In the genomic region with DNA sequence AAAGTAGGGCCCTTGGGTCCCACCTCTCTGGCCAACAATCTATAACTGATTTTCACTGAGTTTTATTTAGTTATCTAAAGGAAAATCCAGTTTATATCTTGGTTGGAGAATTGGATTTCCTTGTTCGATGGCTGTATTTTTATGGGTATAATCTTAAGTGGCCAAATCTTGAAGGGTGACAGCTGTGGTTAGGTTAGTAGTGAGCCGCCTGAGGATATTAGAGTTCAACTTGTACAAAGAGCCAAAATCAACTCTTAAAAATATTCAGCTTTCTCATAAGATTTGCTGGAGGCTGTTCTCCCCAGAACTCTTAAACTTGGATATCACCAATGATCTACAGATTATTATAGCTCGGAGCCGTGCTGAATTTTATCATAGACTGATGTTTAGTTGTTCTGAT, we compare ENCODE assay signal across 1 cellular context.
TF ChIP-seq lines count a peak whose summit lies in the region.

No MANE protein-coding gene starts in this region.

TF ChIP-seq in GM23338, 12 proteins besides CTCF, POLR2A, EP300 and RAD21 (continued from another document):
- TF ChIP-seq, protein P1, sequence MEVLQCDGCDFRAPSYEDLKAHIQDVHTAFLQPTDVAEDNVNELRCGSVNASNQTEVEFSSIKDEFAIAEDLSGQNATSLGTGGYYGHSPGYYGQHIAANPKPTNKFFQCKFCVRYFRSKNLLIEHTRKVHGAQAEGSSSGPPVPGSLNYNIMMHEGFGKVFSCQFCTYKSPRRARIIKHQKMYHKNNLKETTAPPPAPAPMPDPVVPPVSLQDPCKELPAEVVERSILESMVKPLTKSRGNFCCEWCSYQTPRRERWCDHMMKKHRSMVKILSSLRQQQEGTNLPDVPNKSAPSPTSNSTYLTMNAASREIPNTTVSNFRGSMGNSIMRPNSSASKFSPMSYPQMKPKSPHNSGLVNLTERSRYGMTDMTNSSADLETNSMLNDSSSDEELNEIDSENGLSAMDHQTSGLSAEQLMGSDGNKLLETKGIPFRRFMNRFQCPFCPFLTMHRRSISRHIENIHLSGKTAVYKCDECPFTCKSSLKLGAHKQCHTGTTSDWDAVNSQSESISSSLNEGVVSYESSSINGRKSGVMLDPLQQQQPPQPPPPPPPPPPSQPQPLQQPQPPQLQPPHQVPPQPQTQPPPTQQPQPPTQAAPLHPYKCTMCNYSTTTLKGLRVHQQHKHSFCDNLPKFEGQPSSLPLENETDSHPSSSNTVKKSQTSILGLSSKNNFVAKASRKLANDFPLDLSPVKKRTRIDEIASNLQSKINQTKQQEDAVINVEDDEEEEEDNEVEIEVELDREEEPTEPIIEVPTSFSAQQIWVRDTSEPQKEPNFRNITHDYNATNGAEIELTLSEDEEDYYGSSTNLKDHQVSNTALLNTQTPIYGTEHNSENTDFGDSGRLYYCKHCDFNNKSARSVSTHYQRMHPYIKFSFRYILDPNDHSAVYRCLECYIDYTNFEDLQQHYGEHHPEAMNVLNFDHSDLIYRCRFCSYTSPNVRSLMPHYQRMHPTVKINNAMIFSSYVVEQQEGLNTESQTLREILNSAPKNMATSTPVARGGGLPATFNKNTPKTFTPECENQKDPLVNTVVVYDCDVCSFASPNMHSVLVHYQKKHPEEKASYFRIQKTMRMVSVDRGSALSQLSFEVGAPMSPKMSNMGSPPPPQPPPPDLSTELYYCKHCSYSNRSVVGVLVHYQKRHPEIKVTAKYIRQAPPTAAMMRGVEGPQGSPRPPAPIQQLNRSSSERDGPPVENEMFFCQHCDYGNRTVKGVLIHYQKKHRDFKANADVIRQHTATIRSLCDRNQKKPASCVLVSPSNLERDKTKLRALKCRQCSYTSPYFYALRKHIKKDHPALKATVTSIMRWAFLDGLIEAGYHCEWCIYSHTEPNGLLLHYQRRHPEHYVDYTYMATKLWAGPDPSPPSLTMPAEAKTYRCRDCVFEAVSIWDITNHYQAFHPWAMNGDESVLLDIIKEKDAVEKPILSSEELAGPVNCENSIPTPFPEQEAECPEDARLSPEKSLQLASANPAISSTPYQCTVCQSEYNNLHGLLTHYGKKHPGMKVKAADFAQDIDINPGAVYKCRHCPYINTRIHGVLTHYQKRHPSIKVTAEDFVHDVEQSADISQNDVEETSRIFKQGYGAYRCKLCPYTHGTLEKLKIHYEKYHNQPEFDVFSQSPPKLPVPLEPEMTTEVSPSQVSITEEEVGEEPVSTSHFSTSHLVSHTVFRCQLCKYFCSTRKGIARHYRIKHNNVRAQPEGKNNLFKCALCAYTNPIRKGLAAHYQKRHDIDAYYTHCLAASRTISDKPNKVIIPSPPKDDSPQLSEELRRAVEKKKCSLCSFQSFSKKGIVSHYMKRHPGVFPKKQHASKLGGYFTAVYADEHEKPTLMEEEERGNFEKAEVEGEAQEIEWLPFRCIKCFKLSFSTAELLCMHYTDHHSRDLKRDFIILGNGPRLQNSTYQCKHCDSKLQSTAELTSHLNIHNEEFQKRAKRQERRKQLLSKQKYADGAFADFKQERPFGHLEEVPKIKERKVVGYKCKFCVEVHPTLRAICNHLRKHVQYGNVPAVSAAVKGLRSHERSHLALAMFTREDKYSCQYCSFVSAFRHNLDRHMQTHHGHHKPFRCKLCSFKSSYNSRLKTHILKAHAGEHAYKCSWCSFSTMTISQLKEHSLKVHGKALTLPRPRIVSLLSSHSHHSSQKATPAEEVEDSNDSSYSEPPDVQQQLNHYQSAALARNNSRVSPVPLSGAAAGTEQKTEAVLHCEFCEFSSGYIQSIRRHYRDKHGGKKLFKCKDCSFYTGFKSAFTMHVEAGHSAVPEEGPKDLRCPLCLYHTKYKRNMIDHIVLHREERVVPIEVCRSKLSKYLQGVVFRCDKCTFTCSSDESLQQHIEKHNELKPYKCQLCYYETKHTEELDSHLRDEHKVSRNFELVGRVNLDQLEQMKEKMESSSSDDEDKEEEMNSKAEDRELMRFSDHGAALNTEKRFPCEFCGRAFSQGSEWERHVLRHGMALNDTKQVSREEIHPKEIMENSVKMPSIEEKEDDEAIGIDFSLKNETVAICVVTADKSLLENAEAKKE (CRISPR knock-in tag; IDR thresholded peaks at IDR 0.05), result no peak
- TF ChIP-seq EZH2 (IDR thresholded peaks at IDR 0.05; ENCODE audit: low read depth, unreplicated experiment) (no peak), POLR2AphosphoS5 (IDR thresholded peaks at IDR 0.05; ENCODE audit: low read depth) (no peak), NANOG (IDR thresholded peaks at IDR 0.05; ENCODE audit: borderline replicate concordance) (no peak), ZNF114 (CRISPR knock-in tag; IDR thresholded peaks at IDR 0.05) (no peak), CREB1 (CRISPR knock-in tag; IDR thresholded peaks at IDR 0.05; ENCODE audit: low read depth) (no peak), JUNB (IDR thresholded peaks at IDR 0.05; ENCODE audit: unreplicated experiment) (no peak), STAT1 (IDR thresholded peaks at IDR 0.05; ENCODE audit: unreplicated experiment) (no peak), EZH2phosphoT487 (IDR thresholded peaks at IDR 0.05; ENCODE audit: unreplicated experiment) (no peak)
- TF ChIP-seq, protein P2, sequence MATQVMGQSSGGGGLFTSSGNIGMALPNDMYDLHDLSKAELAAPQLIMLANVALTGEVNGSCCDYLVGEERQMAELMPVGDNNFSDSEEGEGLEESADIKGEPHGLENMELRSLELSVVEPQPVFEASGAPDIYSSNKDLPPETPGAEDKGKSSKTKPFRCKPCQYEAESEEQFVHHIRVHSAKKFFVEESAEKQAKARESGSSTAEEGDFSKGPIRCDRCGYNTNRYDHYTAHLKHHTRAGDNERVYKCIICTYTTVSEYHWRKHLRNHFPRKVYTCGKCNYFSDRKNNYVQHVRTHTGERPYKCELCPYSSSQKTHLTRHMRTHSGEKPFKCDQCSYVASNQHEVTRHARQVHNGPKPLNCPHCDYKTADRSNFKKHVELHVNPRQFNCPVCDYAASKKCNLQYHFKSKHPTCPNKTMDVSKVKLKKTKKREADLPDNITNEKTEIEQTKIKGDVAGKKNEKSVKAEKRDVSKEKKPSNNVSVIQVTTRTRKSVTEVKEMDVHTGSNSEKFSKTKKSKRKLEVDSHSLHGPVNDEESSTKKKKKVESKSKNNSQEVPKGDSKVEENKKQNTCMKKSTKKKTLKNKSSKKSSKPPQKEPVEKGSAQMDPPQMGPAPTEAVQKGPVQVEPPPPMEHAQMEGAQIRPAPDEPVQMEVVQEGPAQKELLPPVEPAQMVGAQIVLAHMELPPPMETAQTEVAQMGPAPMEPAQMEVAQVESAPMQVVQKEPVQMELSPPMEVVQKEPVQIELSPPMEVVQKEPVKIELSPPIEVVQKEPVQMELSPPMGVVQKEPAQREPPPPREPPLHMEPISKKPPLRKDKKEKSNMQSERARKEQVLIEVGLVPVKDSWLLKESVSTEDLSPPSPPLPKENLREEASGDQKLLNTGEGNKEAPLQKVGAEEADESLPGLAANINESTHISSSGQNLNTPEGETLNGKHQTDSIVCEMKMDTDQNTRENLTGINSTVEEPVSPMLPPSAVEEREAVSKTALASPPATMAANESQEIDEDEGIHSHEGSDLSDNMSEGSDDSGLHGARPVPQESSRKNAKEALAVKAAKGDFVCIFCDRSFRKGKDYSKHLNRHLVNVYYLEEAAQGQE (IDR thresholded peaks at IDR 0.05; ENCODE audit: unreplicated experiment), result no peak
